ENCODE assay signal across 4 cellular contexts in the genomic region with DNA sequence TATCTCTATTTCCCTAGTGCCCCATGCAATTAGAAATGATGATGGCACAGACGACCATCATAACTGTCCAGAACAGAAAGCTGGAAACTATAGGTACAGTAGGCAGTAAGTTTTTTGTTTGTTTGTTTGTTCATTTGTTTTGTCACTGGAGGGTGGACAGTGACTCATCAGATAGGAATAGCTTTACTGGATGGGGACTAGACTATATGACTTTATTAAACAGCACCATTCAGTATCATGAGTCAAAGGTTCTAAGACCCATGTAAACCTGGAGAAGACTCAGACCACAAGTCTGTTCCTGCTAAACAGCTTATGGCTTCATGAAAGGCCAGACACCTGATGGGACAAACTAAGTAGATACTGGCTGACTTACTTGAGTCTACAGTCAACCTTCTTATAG.
TF ChIP-seq lines count a peak whose summit lies in the region.

No MANE protein-coding gene starts in this region.

TF ChIP-seq in A549, 52 proteins besides CTCF, POLR2A, EP300 and RAD21:
- TF ChIP-seq FOSL2 (IDR thresholded peaks at IDR 0.05), result no peak
- TF ChIP-seq FOSL2 (CRISPR knock-in tag; IDR thresholded peaks at IDR 0.05), result peak; percentile 49; the same call in 1 of the 2 replicates
- no peak for TF ChIP-seq CEBPB (IDR thresholded peaks at IDR 0.05)

TF ChIP-seq in IMR-90, 13 proteins besides CTCF, POLR2A, EP300 and RAD21:
- TF ChIP-seq BHLHE40 (IDR thresholded peaks at IDR 0.05; ENCODE audit: low read depth, low read length), result no peak
- TF ChIP-seq SMC3 (IDR thresholded peaks at IDR 0.05; ENCODE audit: low read depth, low read length), result no peak
- TF ChIP-seq, protein P1, sequence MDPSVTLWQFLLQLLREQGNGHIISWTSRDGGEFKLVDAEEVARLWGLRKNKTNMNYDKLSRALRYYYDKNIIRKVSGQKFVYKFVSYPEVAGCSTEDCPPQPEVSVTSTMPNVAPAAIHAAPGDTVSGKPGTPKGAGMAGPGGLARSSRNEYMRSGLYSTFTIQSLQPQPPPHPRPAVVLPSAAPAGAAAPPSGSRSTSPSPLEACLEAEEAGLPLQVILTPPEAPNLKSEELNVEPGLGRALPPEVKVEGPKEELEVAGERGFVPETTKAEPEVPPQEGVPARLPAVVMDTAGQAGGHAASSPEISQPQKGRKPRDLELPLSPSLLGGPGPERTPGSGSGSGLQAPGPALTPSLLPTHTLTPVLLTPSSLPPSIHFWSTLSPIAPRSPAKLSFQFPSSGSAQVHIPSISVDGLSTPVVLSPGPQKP (IDR thresholded peaks at IDR 0.05; ENCODE audit: borderline replicate concordance, low read depth, low read length), result no peak
- TF ChIP-seq RCOR1 (IDR thresholded peaks at IDR 0.05; ENCODE audit: insufficient replicate concordance, low read length), result no peak
- TF ChIP-seq NFE2L2 (IDR thresholded peaks at IDR 0.05; ENCODE audit: low read depth, low read length), result no peak
- TF ChIP-seq MAZ (IDR thresholded peaks at IDR 0.05; ENCODE audit: borderline replicate concordance, low read depth, low read length), result no peak

TF ChIP-seq in K562, 482 proteins besides CTCF, POLR2A, EP300 and RAD21:
- peak; percentile 30; the same call in 1 of the 2 replicates for TF ChIP-seq ATF3 (IDR thresholded peaks at IDR 0.05)
- no peak for TF ChIP-seq ATF3 (CRISPR knock-in tag; conservative IDR thresholded peaks at IDR 0.05)
- TF ChIP-seq NFE2L1 (tag; IDR thresholded peaks at IDR 0.05; ENCODE audit: borderline replicate concordance, low read depth), result 0 out of 2 replicates have a peak, but pooled peaks have one; percentile 5
- no peak for TF ChIP-seq ZC3H11A (IDR thresholded peaks at IDR 0.05; ENCODE audit: low read depth, low read length)
- TF ChIP-seq ZNF280B (CRISPR knock-in tag; IDR thresholded peaks at IDR 0.05), result no peak

TF ChIP-seq in SK-N-SH treated with all-trans-retinoic acid at 6 μM for 48 hours, 23 proteins besides CTCF, POLR2A, EP300 and RAD21:
- no peak for TF ChIP-seq ESRRG (CRISPR knock-in tag; IDR thresholded peaks at IDR 0.05)
- TF ChIP-seq PATZ1 (CRISPR knock-in tag; IDR thresholded peaks at IDR 0.05; ENCODE audit: borderline replicate concordance), result no peak
- TF ChIP-seq TOX (CRISPR knock-in tag; IDR thresholded peaks at IDR 0.05; ENCODE audit: borderline replicate concordance), result no peak
- no peak for TF ChIP-seq GLIS3 (CRISPR knock-in tag; IDR thresholded peaks at IDR 0.05)
- TF ChIP-seq, protein P2, sequence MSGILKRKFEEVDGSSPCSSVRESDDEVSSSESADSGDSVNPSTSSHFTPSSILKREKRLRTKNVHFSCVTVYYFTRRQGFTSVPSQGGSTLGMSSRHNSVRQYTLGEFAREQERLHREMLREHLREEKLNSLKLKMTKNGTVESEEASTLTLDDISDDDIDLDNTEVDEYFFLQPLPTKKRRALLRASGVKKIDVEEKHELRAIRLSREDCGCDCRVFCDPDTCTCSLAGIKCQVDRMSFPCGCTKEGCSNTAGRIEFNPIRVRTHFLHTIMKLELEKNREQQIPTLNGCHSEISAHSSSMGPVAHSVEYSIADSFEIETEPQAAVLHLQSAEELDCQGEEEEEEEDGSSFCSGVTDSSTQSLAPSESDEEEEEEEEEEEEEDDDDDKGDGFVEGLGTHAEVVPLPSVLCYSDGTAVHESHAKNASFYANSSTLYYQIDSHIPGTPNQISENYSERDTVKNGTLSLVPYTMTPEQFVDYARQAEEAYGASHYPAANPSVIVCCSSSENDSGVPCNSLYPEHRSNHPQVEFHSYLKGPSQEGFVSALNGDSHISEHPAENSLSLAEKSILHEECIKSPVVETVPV (CRISPR knock-in tag; IDR thresholded peaks at IDR 0.05), result no peak
- no peak for TF ChIP-seq ZFP30 (CRISPR knock-in tag; IDR thresholded peaks at IDR 0.05)
- TF ChIP-seq ZNF70 (CRISPR knock-in tag; IDR thresholded peaks at IDR 0.05), result no peak
- TF ChIP-seq, protein P3, sequence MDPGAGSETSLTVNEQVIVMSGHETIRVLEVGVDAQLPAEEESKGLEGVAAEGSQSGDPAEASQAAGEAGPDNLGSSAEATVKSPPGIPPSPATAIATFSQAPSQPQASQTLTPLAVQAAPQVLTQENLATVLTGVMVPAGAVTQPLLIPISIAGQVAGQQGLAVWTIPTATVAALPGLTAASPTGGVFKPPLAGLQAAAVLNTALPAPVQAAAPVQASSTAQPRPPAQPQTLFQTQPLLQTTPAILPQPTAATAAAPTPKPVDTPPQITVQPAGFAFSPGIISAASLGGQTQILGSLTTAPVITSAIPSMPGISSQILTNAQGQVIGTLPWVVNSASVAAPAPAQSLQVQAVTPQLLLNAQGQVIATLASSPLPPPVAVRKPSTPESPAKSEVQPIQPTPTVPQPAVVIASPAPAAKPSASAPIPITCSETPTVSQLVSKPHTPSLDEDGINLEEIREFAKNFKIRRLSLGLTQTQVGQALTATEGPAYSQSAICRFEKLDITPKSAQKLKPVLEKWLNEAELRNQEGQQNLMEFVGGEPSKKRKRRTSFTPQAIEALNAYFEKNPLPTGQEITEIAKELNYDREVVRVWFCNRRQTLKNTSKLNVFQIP (CRISPR knock-in tag; IDR thresholded peaks at IDR 0.05; ENCODE audit: borderline replicate concordance, low read depth), result no peak
- TF ChIP-seq OSR1 (CRISPR knock-in tag; IDR thresholded peaks at IDR 0.05), result no peak
- no peak for TF ChIP-seq ZC3H10 (CRISPR knock-in tag; IDR thresholded peaks at IDR 0.05)
- TF ChIP-seq TCF4 (CRISPR knock-in tag; IDR thresholded peaks at IDR 0.05; ENCODE audit: borderline replicate concordance), result no peak
- no peak for TF ChIP-seq ZNF565 (CRISPR knock-in tag; conservative IDR thresholded peaks at IDR 0.05; ENCODE audit: low read depth)
- TF ChIP-seq CSDC2 (CRISPR knock-in tag; IDR thresholded peaks at IDR 0.05), result no peak
- no peak for TF ChIP-seq RARB (CRISPR knock-in tag; IDR thresholded peaks at IDR 0.05)
